1 cellular context compared by ENCODE assay signal in genomic region chr19:19203012-19203856, GRCh38.
TF ChIP-seq lines count a peak whose summit lies in the region.

Gene NR2C2AP, minus strand, starts transcription at chr19:19203414. Its CDS starts 354 bp downstream, at chr19:19203060.

TF ChIP-seq in HepG2, 621 proteins besides CTCF, POLR2A, EP300 and RAD21 (continued from another document and continues in another):
- TF ChIP-seq CSRNP1 (CRISPR knock-in tag; IDR thresholded peaks at IDR 0.05) (0 out of 2 replicates have a peak, but pooled peaks have one; percentile 46), ZBTB38 (CRISPR knock-in tag; IDR thresholded peaks at IDR 0.05) (peak; percentile 44; the same call in 1 of the 2 replicates), MYC (CRISPR knock-in tag; IDR thresholded peaks at IDR 0.05; ENCODE audit: borderline replicate concordance) (peak; percentile 53; the same call in 1 of the 2 replicates), ZNF318 (CRISPR knock-in tag; IDR thresholded peaks at IDR 0.05) (no peak), GABPB1 (CRISPR knock-in tag; IDR thresholded peaks at IDR 0.05) (peak; percentile 66), KDM5B (CRISPR knock-in tag; IDR thresholded peaks at IDR 0.05; ENCODE audit: borderline replicate concordance) (peak; percentile 44; the same call in 1 of the 2 replicates), PRDM10 (CRISPR knock-in tag; IDR thresholded peaks at IDR 0.05; ENCODE audit: low read depth) (no peak), SNAPC5 (CRISPR knock-in tag; IDR thresholded peaks at IDR 0.05; ENCODE audit: borderline replicate concordance) (no peak), REPIN1 (CRISPR knock-in tag; IDR thresholded peaks at IDR 0.05; ENCODE audit: borderline replicate concordance, low read depth) (peak; percentile 46; the same call in 1 of the 2 replicates), CREB1 (IDR thresholded peaks at IDR 0.05) (no peak), CREB1 (CRISPR knock-in tag; IDR thresholded peaks at IDR 0.05) (peak; percentile 19; the same call in 1 of the 2 replicates), ZNF230 (CRISPR knock-in tag; IDR thresholded peaks at IDR 0.05) (peak; percentile 56; the same call in 1 of the 2 replicates), MXD1 (CRISPR knock-in tag; IDR thresholded peaks at IDR 0.05) (peak; percentile 78), ZNF547 (CRISPR knock-in tag; IDR thresholded peaks at IDR 0.05) (peak; percentile 83), KDM2A (CRISPR knock-in tag; IDR thresholded peaks at IDR 0.05; ENCODE audit: borderline replicate concordance, low read depth) (peak; percentile 92), GLMP (CRISPR knock-in tag; IDR thresholded peaks at IDR 0.05; ENCODE audit: borderline replicate concordance) (no peak), ZNF737 (CRISPR knock-in tag; IDR thresholded peaks at IDR 0.05; ENCODE audit: borderline replicate concordance) (no peak), ASH2L (IDR thresholded peaks at IDR 0.05; ENCODE audit: insufficient read length, low read depth, low read length) (peak; percentile 58), SALL1 (CRISPR knock-in tag; IDR thresholded peaks at IDR 0.05) (peak; percentile 37; the same call in 1 of the 2 replicates), CEBPB (IDR thresholded peaks at IDR 0.05; ENCODE audit: borderline replicate concordance, low read depth, low read length) (no peak), RBM39 (IDR thresholded peaks at IDR 0.05; ENCODE audit: low read depth, low read length, poor library complexity, severe bottlenecking) (peak; percentile 56), TMF1 (CRISPR knock-in tag; IDR thresholded peaks at IDR 0.05; ENCODE audit: low read depth) (0 out of 2 replicates have a peak, but pooled peaks have one; percentile 24), SP1 (IDR thresholded peaks at IDR 0.05) (no peak), SP1 (CRISPR knock-in tag; IDR thresholded peaks at IDR 0.05) (peak; percentile 13; the same call in 1 of the 2 replicates), FOXM1 (CRISPR knock-in tag; IDR thresholded peaks at IDR 0.05) (no peak), ARID5B (CRISPR knock-in tag; IDR thresholded peaks at IDR 0.05) (no peak; the same call in 1 of the 2 replicates), ZNF674 (CRISPR knock-in tag; IDR thresholded peaks at IDR 0.05; ENCODE audit: low read depth) (no peak), ZNF720 (CRISPR knock-in tag; IDR thresholded peaks at IDR 0.05) (no peak), SAP130 (CRISPR knock-in tag; IDR thresholded peaks at IDR 0.05; ENCODE audit: low read depth) (peak; percentile 86), ZNF672 (CRISPR knock-in tag; IDR thresholded peaks at IDR 0.05) (no peak), GABPA (IDR thresholded peaks at IDR 0.05; ENCODE audit: low read depth, low read length) (no peak; the same call in 1 of the 2 replicates), GABPA (CRISPR knock-in tag; IDR thresholded peaks at IDR 0.05; ENCODE audit: low read depth) (peak; percentile 51), KMT2A (CRISPR knock-in tag; IDR thresholded peaks at IDR 0.05) (no peak), ZNF317 (CRISPR knock-in tag; IDR thresholded peaks at IDR 0.05) (no peak), ZMYM3 (CRISPR knock-in tag; IDR thresholded peaks at IDR 0.05) (peak; percentile 37; the same call in 1 of the 2 replicates)
- TF ChIP-seq, protein P1, sequence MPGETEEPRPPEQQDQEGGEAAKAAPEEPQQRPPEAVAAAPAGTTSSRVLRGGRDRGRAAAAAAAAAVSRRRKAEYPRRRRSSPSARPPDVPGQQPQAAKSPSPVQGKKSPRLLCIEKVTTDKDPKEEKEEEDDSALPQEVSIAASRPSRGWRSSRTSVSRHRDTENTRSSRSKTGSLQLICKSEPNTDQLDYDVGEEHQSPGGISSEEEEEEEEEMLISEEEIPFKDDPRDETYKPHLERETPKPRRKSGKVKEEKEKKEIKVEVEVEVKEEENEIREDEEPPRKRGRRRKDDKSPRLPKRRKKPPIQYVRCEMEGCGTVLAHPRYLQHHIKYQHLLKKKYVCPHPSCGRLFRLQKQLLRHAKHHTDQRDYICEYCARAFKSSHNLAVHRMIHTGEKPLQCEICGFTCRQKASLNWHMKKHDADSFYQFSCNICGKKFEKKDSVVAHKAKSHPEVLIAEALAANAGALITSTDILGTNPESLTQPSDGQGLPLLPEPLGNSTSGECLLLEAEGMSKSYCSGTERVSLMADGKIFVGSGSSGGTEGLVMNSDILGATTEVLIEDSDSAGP (CRISPR knock-in tag; IDR thresholded peaks at IDR 0.05; ENCODE audit: borderline replicate concordance), result peak; percentile 99
- TF ChIP-seq, protein P2, sequence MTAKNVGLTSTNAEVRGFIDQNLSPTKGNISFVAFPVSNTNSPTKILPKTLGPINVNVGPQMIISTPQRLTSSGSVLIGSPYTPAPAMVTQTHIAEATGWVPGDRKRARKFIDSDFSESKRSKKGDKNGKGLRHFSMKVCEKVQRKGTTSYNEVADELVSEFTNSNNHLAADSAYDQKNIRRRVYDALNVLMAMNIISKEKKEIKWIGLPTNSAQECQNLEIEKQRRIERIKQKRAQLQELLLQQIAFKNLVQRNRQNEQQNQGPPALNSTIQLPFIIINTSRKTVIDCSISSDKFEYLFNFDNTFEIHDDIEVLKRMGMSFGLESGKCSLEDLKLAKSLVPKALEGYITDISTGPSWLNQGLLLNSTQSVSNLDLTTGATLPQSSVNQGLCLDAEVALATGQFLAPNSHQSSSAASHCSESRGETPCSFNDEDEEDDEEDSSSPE (CRISPR knock-in tag; IDR thresholded peaks at IDR 0.05), result peak; percentile 80
